ENCODE assay signal across 1 cellular context in the genomic region with DNA sequence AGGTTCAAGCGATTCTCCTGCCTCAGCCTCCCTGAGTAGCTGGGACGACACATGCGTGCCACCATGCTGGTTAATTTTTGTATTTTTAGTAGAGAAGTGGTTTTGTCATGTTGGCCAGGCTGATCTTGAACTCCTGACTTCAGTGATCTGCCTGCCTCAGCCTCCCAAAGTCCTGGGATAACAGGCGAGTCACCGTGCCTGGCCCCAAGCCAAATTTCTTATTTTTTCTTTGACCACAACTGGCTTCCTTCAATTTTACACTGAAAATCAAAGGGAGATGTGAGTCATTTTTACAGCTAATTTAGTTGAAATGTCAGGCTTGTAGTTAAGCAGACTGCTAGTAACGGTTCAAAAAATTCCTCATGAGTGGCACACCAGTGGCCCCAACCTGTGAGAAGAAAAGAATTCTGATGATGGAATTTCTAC.
TF ChIP-seq lines count a peak whose summit lies in the region.

No MANE protein-coding gene starts in this region.

TF ChIP-seq in K562, 482 proteins besides CTCF, POLR2A, EP300 and RAD21 (continued from another document):
- TF ChIP-seq ZNF639 (CRISPR knock-in tag; conservative IDR thresholded peaks at IDR 0.05 in 1 of 2, IDR thresholded peaks at IDR 0.05 in 1 of 2) = no peak
- no peak for TF ChIP-seq ZNF398 (CRISPR knock-in tag; IDR thresholded peaks at IDR 0.05)
- peak; percentile 92 for TF ChIP-seq C11orf30 (IDR thresholded peaks at IDR 0.05; ENCODE audit: low read depth)
- TF ChIP-seq HDAC1 (IDR thresholded peaks at IDR 0.05) = peak in 1 of 2 experiments; percentile 34; a peak in 1 of 4 replicates
- peak; percentile 97 for TF ChIP-seq ADNP (tag; IDR thresholded peaks at IDR 0.05)
- TF ChIP-seq SOX6 (IDR thresholded peaks at IDR 0.05) = peak; percentile 21; the same call in 1 of the 2 replicates
- TF ChIP-seq FIP1L1 (IDR thresholded peaks at IDR 0.05; ENCODE audit: low read depth, low read length, poor library complexity, severe bottlenecking) = no peak
